In the genomic region with DNA sequence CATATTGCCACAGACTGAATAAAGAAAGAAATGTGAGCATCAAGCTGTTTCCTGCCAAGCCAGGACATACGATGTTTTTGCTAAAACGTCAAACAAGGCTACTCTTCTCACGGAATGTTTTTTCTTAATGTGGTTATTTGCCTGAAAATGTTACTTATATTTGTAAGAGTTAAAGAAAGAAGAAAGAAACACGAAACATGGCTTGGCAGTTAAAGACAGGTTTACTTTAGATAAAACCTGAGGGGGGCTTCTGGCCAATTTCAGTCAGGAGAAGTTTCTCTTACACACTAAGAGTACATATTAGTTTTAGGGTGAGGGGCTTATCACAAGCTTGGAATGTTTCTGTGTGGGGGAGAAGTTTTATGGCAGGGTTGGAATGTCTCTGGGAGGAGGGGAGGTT, we compare ENCODE assay signal across 36 cellular contexts. TPM values are rescaled to one million over a fixed set of nuclear protein-coding genes. Genes with fewer than 3 reads are reported as not detected.
"Had no signal": no experiment of that assay in that cellular context is flagged by ENCODE, and none has a peak within 500 bp of the region (broad histone marks: within the 10 kb centered on the region; RNA-seq: fewer than 3 reads in every experiment).

No MANE protein-coding gene starts in this region.

- H3K27me3 Mint-ChIP-seq: progenitor cell of endocrine pancreas, type B pancreatic cell had no signal

- H3K36me3 Mint-ChIP-seq: natural killer cell, neural progenitor cell, type B pancreatic cell had no signal

- H3K27ac ChIP-seq: neural progenitor cell, ovary, parathyroid adenoma, psoas muscle, skin epidermis, spleen, suprapubic skin, tibial artery, transverse colon, upper lobe of right lung, uterus had no signal

- H2AFZ ChIP-seq: neural progenitor cell, parathyroid adenoma had no signal

- H3K4me3 ChIP-seq: neural progenitor cell, ovary, psoas muscle, skin epidermis, smooth muscle cell, spleen, suprapubic skin, testis, tibial artery, transverse colon, upper lobe of right lung, uterus had no signal

- H3K4me3 Mint-ChIP-seq: natural killer cell; nephron; neural progenitor cell; stimulated activated memory B cell treated with anti-CD40 and anti-IgM and Interleukin-4, amounts not matched to agents 10 μg/mL and 1 μg/mL and 100 μg/mL, for 72 hours; stimulated activated naive CD8-positive, alpha-beta T cell treated with anti-CD3 and anti-CD28 coated beads, Interleukin-15, amount 100 ng/mL, for 72 hours; type B pancreatic cell had no signal

- H3K27ac Mint-ChIP-seq: natural killer cell; nephron; neural progenitor cell; progenitor cell of endocrine pancreas; stimulated activated memory B cell treated with anti-CD40 and anti-IgM and Interleukin-4, amounts not matched to agents 10 μg/mL and 1 μg/mL and 100 μg/mL, for 72 hours; type B pancreatic cell had no signal

- H3K4me2 ChIP-seq: neural progenitor cell, smooth muscle cell had no signal

- H3K9me3 ChIP-seq: testis, upper lobe of right lung had no signal

- ATAC-seq: natural killer cell; psoas muscle; right cardiac atrium; sciatic nerve; stimulated activated memory B cell treated with anti-CD40 and anti-IgM and Interleukin-4, amounts not matched to agents 10 μg/mL and 1 μg/mL and 100 μg/mL, for 72 hours; stimulated activated naive CD8-positive, alpha-beta T cell treated with anti-CD3 and anti-CD28 coated beads, Interleukin-15, amount 100 ng/mL, for 72 hours; stimulated activated naive CD8-positive, alpha-beta T cell treated with anti-CD3 and anti-CD28 coated beads, Interleukin-15, Interleukin-2, amounts not matched to agents 100 U/mL and 50 U/mL, for 24 hours; upper lobe of right lung had no signal

- H3K27me3 ChIP-seq: neural progenitor cell, ovary, testis, upper lobe of right lung had no signal

- H3K4me1 Mint-ChIP-seq: natural killer cell; nephron; neural progenitor cell; stimulated activated memory B cell treated with anti-CD40 and anti-IgM and Interleukin-4, amounts not matched to agents 10 μg/mL and 1 μg/mL and 100 μg/mL, for 72 hours; stimulated activated naive CD8-positive, alpha-beta T cell treated with anti-CD3 and anti-CD28 coated beads, Interleukin-15, amount 100 ng/mL, for 72 hours had no signal

- H3K79me2 ChIP-seq: parathyroid adenoma had no signal

- H3K36me3 ChIP-seq: neural progenitor cell, ovary, spleen, suprapubic skin, tibial artery, transverse colon, upper lobe of right lung, uterus had no signal

- H3K4me1 ChIP-seq: neural progenitor cell, parathyroid adenoma, psoas muscle, spleen, suprapubic skin, testis, tibial artery, transverse colon, upper lobe of right lung, uterus had no signal

- DNase-seq: natural killer cell; occipital lobe; ovary; posterior cingulate gyrus; psoas muscle; right cardiac atrium; spleen; stimulated activated CD4-positive, alpha-beta T cell treated with anti-CD3 and anti-CD28 coated beads, Interleukin-12 subunit alpha, Interleukin-12 subunit beta, amount 100 ng/mL, for 4 hours; stimulated activated CD4-positive, alpha-beta T cell treated with anti-CD3 and anti-CD28 coated beads, Interleukin-1b, Interleukin-23, amount 100 ng/mL, for 48 hours; stimulated activated CD4-positive, alpha-beta T cell treated with anti-CD3 and anti-CD28 coated beads, Interleukin-4, amount 100 ng/mL, for 1 hour; stimulated activated CD4-positive, alpha-beta T cell treated with anti-CD3 and anti-CD28 coated beads, Interleukin-4, amount 100 ng/mL, for 4 hours; stimulated activated CD8-positive, alpha-beta memory T cell treated with anti-CD3 and anti-CD28 coated beads, Interleukin-4, amount 100 ng/mL, for 48 hours; stimulated activated naive CD4-positive, alpha-beta T cell; stimulated activated naive CD8-positive, alpha-beta T cell treated with anti-CD3 and anti-CD28 coated beads, Interleukin-15, amount 100 ng/mL, for 72 hours; stimulated activated naive CD8-positive, alpha-beta T cell treated with anti-CD3 and anti-CD28 coated beads, Interleukin-15, Interleukin-2, amounts not matched to agents 100 U/mL and 50 U/mL, for 24 hours; substantia nigra; tibial artery; transverse colon; upper lobe of right lung; uterus had no signal

RNA-seq across cellular contexts. Expression of a gene that starts 4.4 kb away (rescaled TPM):
- total RNA-seq: natural killer cell, occipital lobe, osteoblast, ovary, progenitor cell of endocrine pancreas, psoas muscle, renal cortical epithelial cell, right cardiac atrium, sciatic nerve, smooth muscle cell, spleen, suprapubic skin, transverse colon, upper lobe of right lung, urinary bladder, uterus had no signal
- polyA plus RNA-seq: neural cell, ovary, psoas muscle, right cardiac atrium, smooth muscle cell, spleen, thymus, urinary bladder had no signal

RNA-seq across cellular contexts. Expression of a gene that starts 10.1 kb away (rescaled TPM):
- total RNA-seq: natural killer cell, osteoblast, progenitor cell of endocrine pancreas, smooth muscle cell had no signal
- polyA plus RNA-seq: neural cell, smooth muscle cell had no signal

RNA-seq across cellular contexts. Expression of a gene that starts 46.5 kb away (rescaled TPM):
- total RNA-seq: occipital lobe, osteoblast, progenitor cell of endocrine pancreas, psoas muscle, right cardiac atrium, sciatic nerve, smooth muscle cell, upper lobe of right lung, urinary bladder had no signal
- polyA plus RNA-seq: neural cell, ovary, right cardiac atrium, smooth muscle cell, spleen had no signal
